Comparison of ENCODE assay signal across 16 cellular contexts in the genomic region with DNA sequence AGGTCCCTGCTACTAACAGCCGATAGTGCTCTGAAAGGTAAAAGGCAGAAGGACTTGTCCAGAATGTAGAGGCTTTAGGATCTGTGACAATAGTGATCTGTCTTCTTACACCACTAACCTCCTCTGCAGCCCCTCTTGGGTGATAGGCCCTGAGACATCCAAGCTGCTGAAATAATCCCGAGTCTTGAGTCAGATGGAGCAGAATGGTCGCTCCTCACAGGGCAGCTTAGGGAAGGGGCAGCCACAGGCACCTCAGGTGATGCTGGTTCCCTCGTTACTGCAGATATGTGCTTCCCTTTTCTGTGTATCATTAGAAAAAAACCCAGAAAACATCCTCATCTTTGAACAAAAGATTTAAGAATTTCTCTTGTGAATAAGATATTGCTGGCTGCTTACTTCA.
DNase-seq lines count a peak whose midpoint lies in the region; ATAC-seq and TF ChIP-seq lines count a peak whose summit lies in the region.
"Had no signal": no experiment of that assay in that cellular context is flagged by ENCODE, and none has a peak within 500 bp of the region (broad histone marks: within the 10 kb centered on the region; RNA-seq: fewer than 3 reads in every experiment).

No MANE protein-coding gene starts in this region.

- H3K4me1 ChIP-seq in IMR-90 (ENCODE audit: control insufficient read depth, insufficient read depth, low read length) = peaks cover 3% of the 10 kb centered on the region; the same call in 1 of the 2 replicates
- H3K4me1 ChIP-seq in mammary epithelial cell (ENCODE audit: insufficient read depth, low read length) = peaks cover 25% of the 10 kb centered on the region
- no peaks in the 10 kb centered on the region for H3K4me1 ChIP-seq in mesenchymal stem cell (ENCODE audit: control insufficient read depth, insufficient read depth, low read depth, low read length)
- H3K4me1 ChIP-seq: HAP-1 had no signal

- H3K27me3 Mint-ChIP-seq in effector memory CD8-positive, alpha-beta T cell = peaks cover 9 to 11% of the 10 kb centered on the region in 2 donors
- no peaks in the 10 kb centered on the region for H3K27me3 Mint-ChIP-seq in stimulated activated naive CD8-positive, alpha-beta T cell treated with anti-CD3 and anti-CD28 coated beads, Interleukin-15, amount 100 ng/mL, for 72 hours

- no peaks in the 10 kb centered on the region; the same call in 1 of the 2 replicates for H3K9me1 ChIP-seq in IMR-90 (ENCODE audit: insufficient read depth, low read length)

- H4K5ac ChIP-seq in IMR-90 (ENCODE audit: low read depth, low read length) = no peak overlapping the region

- H3K36me3 ChIP-seq in IMR-90 (ENCODE audit: control insufficient read depth, insufficient read depth, low read length) (no peaks in the 10 kb centered on the region), mammary epithelial cell (ENCODE audit: insufficient read depth, low read length) (no peaks in the 10 kb centered on the region), mesenchymal stem cell (ENCODE audit: control insufficient read depth in 1 of 2, insufficient read depth in 2 of 2, low read depth in 1 of 2, low read length in 2 of 2) (no peaks in the 10 kb centered on the region)
- H3K36me3 ChIP-seq: HAP-1 had no signal

- H2AFZ ChIP-seq in IMR-90 (replicated peaks; ENCODE audit: low read length, poor library complexity) (no peak overlapping the region), mammary epithelial cell (ENCODE audit: low read depth, low read length) (no peak overlapping the region), mesenchymal stem cell (ENCODE audit: low read depth, low read length) (no peak overlapping the region)

- DNase-seq in IMR-90 = no peak
- DNase-seq in mammary epithelial cell = no peak
- no peak for DNase-seq in mesenchymal stem cell
- DNase-seq in effector memory CD8-positive, alpha-beta T cell = no peak
- no peak for DNase-seq in stimulated activated naive CD8-positive, alpha-beta T cell treated with anti-CD3 and anti-CD28 coated beads, Interleukin-15, amount 100 ng/mL, for 72 hours
- DNase-seq: DMS79, NCI-H1105, NCI-H2081, OCI-M1, SHP77 treated with DMSO at 0.1 percent for 48 hours, SK-N-SH had no signal

- H4K8ac ChIP-seq in IMR-90 (ENCODE audit: low read depth in 2 of 2, low read length in 2 of 2) (peak overlapping the region in 1 of 2 experiments; percentile 8; a peak in 1 of 4 replicates), mesenchymal stem cell (ENCODE audit: low read length) (no peak overlapping the region)

- POLR2A ChIA-PET in IMR-90 (lab: Charles Lee; ENCODE audit: unreplicated experiment) = no interaction called here

- H3K4me3 ChIP-seq in IMR-90 (ENCODE audit: insufficient read depth, low read depth, low read length) = no peak overlapping the region
- H3K4me3 ChIP-seq in mammary epithelial cell (replicated peaks in 1 of 3; ENCODE audit: insufficient read depth in 1 of 3, low read depth in 2 of 3, low read length in 3 of 3) = no peak overlapping the region
- H3K4me3 ChIP-seq in mesenchymal stem cell (ENCODE audit: insufficient read depth in 1 of 2, low read depth in 1 of 2, low read length in 2 of 2) = no peak overlapping the region
- H3K4me3 ChIP-seq: HAP-1 had no signal

- H3K79me2 ChIP-seq in mammary epithelial cell (ENCODE audit: insufficient read depth, low read length) = no peaks in the 10 kb centered on the region

- TF ChIP-seq POLR2A in IMR-90 (IDR thresholded peaks at IDR 0.05; ENCODE audit: low read depth, low read length) = no peak

- H2BK120ac ChIP-seq in IMR-90 (ENCODE audit: low read depth, low read length) (no peak overlapping the region; the same call in 1 of the 2 replicates), mesenchymal stem cell (ENCODE audit: low read depth, low read length) (no peak overlapping the region)

- no peak overlapping the region for H3K18ac ChIP-seq in IMR-90 (ENCODE audit: low read depth, low read length)
- H3K18ac ChIP-seq in mesenchymal stem cell (ENCODE audit: low read depth in 1 of 2, low read length in 2 of 2) = no peak overlapping the region

- no peaks in the 10 kb centered on the region for H3K36me3 Mint-ChIP-seq in effector memory CD8-positive, alpha-beta T cell (ENCODE audit: insufficient read depth)
- H3K36me3 Mint-ChIP-seq: CD14-positive monocyte had no signal

- no peak overlapping the region for H2BK5ac ChIP-seq in IMR-90 (ENCODE audit: low read depth, low read length, poor library complexity, severe bottlenecking)
- no peak overlapping the region for H2BK5ac ChIP-seq in mesenchymal stem cell (ENCODE audit: low read depth, low read length, poor library complexity, severe bottlenecking)

- H3K23ac ChIP-seq in IMR-90 (ENCODE audit: low read depth, low read length) = peak overlapping the region; percentile 1; the same call in 1 of the 2 replicates
- no peak overlapping the region for H3K23ac ChIP-seq in mesenchymal stem cell (ENCODE audit: low read length in 2 of 2)

- H3K4me2 ChIP-seq in IMR-90 (ENCODE audit: low read depth, low read length) (no peak overlapping the region), mammary epithelial cell (ENCODE audit: insufficient read depth, low read depth, low read length) (no peak overlapping the region), mesenchymal stem cell (ENCODE audit: low read length, poor library complexity, severe bottlenecking) (no peak overlapping the region)
- H3K4me2 ChIP-seq: SK-N-SH had no signal

- in situ Hi-C loops in IMR-90 (cut with MboI; ENCODE audit: low sequenced_read_pairs) (no loop called here), mammary epithelial cell (cut with MboI; ENCODE audit: low sequenced_read_pairs in 2 of 2) (no loop called here)

- H4K20me1 ChIP-seq in IMR-90 (ENCODE audit: insufficient read depth, low read length) (no peaks in the 10 kb centered on the region), mammary epithelial cell (ENCODE audit: insufficient read depth, low read length) (no peaks in the 10 kb centered on the region)

- ATAC-seq in IMR-90 (ENCODE audit: low read depth) = no peak
- no peak for ATAC-seq in effector memory CD8-positive, alpha-beta T cell (replicated peaks)
- ATAC-seq in stimulated activated naive CD8-positive, alpha-beta T cell treated with anti-CD3 and anti-CD28 coated beads, Interleukin-15, amount 100 ng/mL, for 72 hours = no peak
- ATAC-seq in GM21360 (IDR thresholded peaks at IDR 0.05; ENCODE audit: unreplicated experiment) = no peak
- no peak for ATAC-seq in HG02973 (IDR thresholded peaks at IDR 0.05; ENCODE audit: unreplicated experiment)

- H3K9me3 Mint-ChIP-seq in effector memory CD8-positive, alpha-beta T cell = no peaks in the 10 kb centered on the region
- H3K9me3 Mint-ChIP-seq in stimulated activated naive CD8-positive, alpha-beta T cell treated with anti-CD3 and anti-CD28 coated beads, Interleukin-15, amount 100 ng/mL, for 72 hours = peaks cover 0 to 5% of the 10 kb centered on the region in 2 donors

- H2AK9ac ChIP-seq in IMR-90 (replicated peaks; ENCODE audit: low read depth, low read length, poor library complexity) = no peak overlapping the region

- H3K79me1 ChIP-seq in IMR-90 (ENCODE audit: low read depth in 1 of 2, low read length in 2 of 2) (no peaks in the 10 kb centered on the region), mesenchymal stem cell (replicated peaks; ENCODE audit: low read length, poor library complexity, severe bottlenecking) (no peaks in the 10 kb centered on the region)

- no peaks in the 10 kb centered on the region for H3K27me3 ChIP-seq in IMR-90 (ENCODE audit: control insufficient read depth, insufficient read depth, low read length)
- no peaks in the 10 kb centered on the region for H3K27me3 ChIP-seq in mammary epithelial cell (ENCODE audit: insufficient read depth, low read length)
- H3K27me3 ChIP-seq in mesenchymal stem cell (ENCODE audit: control insufficient read depth in 1 of 2, insufficient read depth in 1 of 2, low read length in 2 of 2) = no peaks in the 10 kb centered on the region

- dilution Hi-C loops in IMR-90 (cut with HindIII; ENCODE audit: low sequenced_read_pairs, unreplicated experiment) = no loop called here
- dilution Hi-C loops in mammary epithelial cell (cut with HindIII; ENCODE audit: low sequenced_read_pairs) = no loop called here

- no peak overlapping the region for H3K56ac ChIP-seq in IMR-90 (ENCODE audit: extremely low read depth, insufficient read depth, low read length)

- no peak overlapping the region for H4K91ac ChIP-seq in IMR-90 (ENCODE audit: insufficient read depth, low read depth, low read length)
- H4K91ac ChIP-seq in mesenchymal stem cell (ENCODE audit: low read length) = no peak overlapping the region

- H2BK12ac ChIP-seq in mesenchymal stem cell (ENCODE audit: low read length in 2 of 2) = no peak overlapping the region

- H3K4me3 Mint-ChIP-seq in effector memory CD8-positive, alpha-beta T cell = no peak overlapping the region
- no peak overlapping the region for H3K4me3 Mint-ChIP-seq in stimulated activated naive CD8-positive, alpha-beta T cell treated with anti-CD3 and anti-CD28 coated beads, Interleukin-15, amount 100 ng/mL, for 72 hours
- H3K4me3 Mint-ChIP-seq: CD14-positive monocyte had no signal

- no peak for TF ChIP-seq RAD21 in IMR-90 (IDR thresholded peaks at IDR 0.05; ENCODE audit: low read length)

- TF ChIP-seq CTCF in IMR-90 (conservative IDR thresholded peaks at IDR 0.05; ENCODE audit: low read depth, low read length) (no peak), mammary epithelial cell (conservative IDR thresholded peaks at IDR 0.05 in 1 of 2, IDR thresholded peaks at IDR 0.05 in 1 of 2; ENCODE audit: extremely low read depth in 1 of 2, insufficient read depth in 1 of 2, low read depth in 1 of 2, low read length in 2 of 2) (no peak)

- CTCF ChIA-PET in IMR-90 (lab: Yijun Ruan, JAX) = no interaction called here
- CTCF ChIA-PET in mammary epithelial cell (lab: Charles Lee; ENCODE audit: low non-redundant PET) = no interaction called here

- H3K14ac ChIP-seq in IMR-90 (replicated peaks; ENCODE audit: low read depth, low read length) (no peak overlapping the region), mesenchymal stem cell (ENCODE audit: low read length in 2 of 2) (no peak overlapping the region)

- H2BK20ac ChIP-seq in IMR-90 (ENCODE audit: low read depth, low read length) = no peak overlapping the region

- intact Hi-C loops in IMR-90 (cut with micrococcal nuclease) (no loop called here), mammary epithelial cell (cut with micrococcal nuclease) (no loop called here)

- H3K4ac ChIP-seq in IMR-90 (ENCODE audit: low read depth, low read length) (no peak overlapping the region), mesenchymal stem cell (ENCODE audit: low read depth in 1 of 2, low read length in 2 of 2) (no peak overlapping the region)

- no peaks in the 10 kb centered on the region for H3K9me3 ChIP-seq in IMR-90 (ENCODE audit: control insufficient read depth, insufficient read depth, low read length)
- no peaks in the 10 kb centered on the region for H3K9me3 ChIP-seq in mammary epithelial cell (replicated peaks; ENCODE audit: insufficient read depth, low read length)
- no peaks in the 10 kb centered on the region for H3K9me3 ChIP-seq in mesenchymal stem cell (ENCODE audit: control insufficient read depth, low read length)
- H3K9me3 ChIP-seq: HAP-1, SK-N-SH had no signal

- H3K4me1 Mint-ChIP-seq in effector memory CD8-positive, alpha-beta T cell (ENCODE audit: low read depth in 2 of 2) = no peaks in the 10 kb centered on the region
- no peaks in the 10 kb centered on the region for H3K4me1 Mint-ChIP-seq in stimulated activated naive CD8-positive, alpha-beta T cell treated with anti-CD3 and anti-CD28 coated beads, Interleukin-15, amount 100 ng/mL, for 72 hours
- H3K4me1 Mint-ChIP-seq: CD14-positive monocyte had no signal

- no CpG with 5 or more reads among the region's 4 CpGs for WGBS in IMR-90 (ENCODE audit: extremely low coverage in 2 of 2, insufficient read length in 1 of 2), 2 experiments
- WGBS in mammary epithelial cell (ENCODE audit: low coverage, missing lambda C conversion rate) = 97% methylated on average over 4 of the region's 4 CpGs
- WGBS in mesenchymal stem cell = 87% methylated on average over 4 of the region's 4 CpGs

- H2BK15ac ChIP-seq in IMR-90 (ENCODE audit: low read depth, low read length) (0 out of 3 replicates have a peak overlapping the region, but pooled peaks have one; percentile 6), mesenchymal stem cell (ENCODE audit: low read depth, poor library complexity, severe bottlenecking) (peak overlapping the region; percentile 89)

- H3K9ac ChIP-seq in IMR-90 (ENCODE audit: low read depth, low read length) (no peak overlapping the region), mammary epithelial cell (ENCODE audit: insufficient read depth, low read length) (no peak overlapping the region), mesenchymal stem cell (ENCODE audit: low read length) (no peak overlapping the region)
- H3K9ac ChIP-seq: SK-N-SH had no signal

- H2AK5ac ChIP-seq in IMR-90 (ENCODE audit: low read depth, low read length) (no peak overlapping the region), mesenchymal stem cell (ENCODE audit: low read length, severe bottlenecking) (no peak overlapping the region)

- no peak overlapping the region for H3K27ac Mint-ChIP-seq in effector memory CD8-positive, alpha-beta T cell
- no peak overlapping the region for H3K27ac Mint-ChIP-seq in stimulated activated naive CD8-positive, alpha-beta T cell treated with anti-CD3 and anti-CD28 coated beads, Interleukin-15, amount 100 ng/mL, for 72 hours
- H3K27ac Mint-ChIP-seq: CD14-positive monocyte had no signal

- BruUV-seq in IMR-90 (replicated peaks; lab: Mats Ljungman, UMichigan) (no TSS peak), mammary epithelial cell (replicated peaks; lab: Mats Ljungman, UMichigan) (no TSS peak)

- no peak overlapping the region for H3K27ac ChIP-seq in IMR-90 (ENCODE audit: insufficient read depth, low read length)
- peak overlapping the region; percentile 99 for H3K27ac ChIP-seq in mammary epithelial cell (ENCODE audit: insufficient read depth, low read depth, low read length)
- no peak overlapping the region for H3K27ac ChIP-seq in mesenchymal stem cell (ENCODE audit: low read length, poor library complexity, severe bottlenecking)
- H3K27ac ChIP-seq: HL-60 had no signal
